22 cellular contexts compared by ENCODE assay signal in the genomic region with DNA sequence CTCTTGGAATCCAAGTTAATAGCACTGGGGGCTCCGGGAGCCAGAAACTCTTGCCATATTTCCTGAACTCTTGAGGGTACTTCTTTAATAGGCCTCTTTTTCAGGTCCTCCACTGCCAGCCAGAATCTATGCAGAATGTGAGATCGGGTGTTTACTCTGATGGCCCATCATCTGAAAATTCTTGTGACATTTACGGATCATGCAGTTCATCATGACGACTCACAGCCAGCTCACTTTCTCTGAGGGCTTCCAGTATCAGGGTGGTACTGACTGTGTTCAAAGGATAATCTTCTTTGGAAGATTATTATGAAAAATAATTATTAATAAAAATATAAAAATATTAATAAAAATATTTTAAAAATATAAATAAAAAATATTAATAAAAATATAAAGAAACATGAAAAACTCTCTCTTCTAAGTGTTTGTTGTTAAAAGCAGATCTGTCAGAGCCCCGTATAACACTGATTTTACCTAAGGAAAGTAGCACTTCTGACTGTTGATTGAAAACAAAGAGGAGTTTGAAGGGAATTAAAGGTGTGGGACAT.
"Had no signal": no experiment of that assay in that cellular context is flagged by ENCODE, and none has a peak within 500 bp of the region (broad histone marks: within the 10 kb centered on the region; RNA-seq: fewer than 3 reads in every experiment).

No MANE protein-coding gene starts in this region.

- H3K9me3 Mint-ChIP-seq: dendritic cell treated with granulocyte-macrophage colony-stimulating factor and Interleukin-4, amounts not matched to agents 40 ng/mL and 50 ng/mL, for 4 days had no signal

- H3K9me3 ChIP-seq: ascending aorta, breast epithelium, esophagus muscularis mucosa, left ventricle myocardium inferior, thyroid gland had no signal

- H3K27ac ChIP-seq: ascending aorta, breast epithelium, esophagus muscularis mucosa, left ventricle myocardium inferior, thyroid gland, VCaP had no signal

- DNase-seq: activated CD4-positive, alpha-beta T cell treated with anti-CD3 and anti-CD28 coated beads for 1 hour; activated CD8-positive, alpha-beta memory T cell treated with anti-CD3 and anti-CD28 coated beads for 24 hours; activated CD8-positive, alpha-beta memory T cell treated with anti-CD3 and anti-CD28 coated beads, Interleukin-2, amount 50 U/mL, for 48 hours; activated effector memory CD4-positive, alpha-beta T cell treated with anti-CD3 and anti-CD28 coated beads, Interleukin-2, amount 50 U/mL, for 16 hours; activated naive CD4-positive, alpha-beta T cell treated with anti-CD3 and anti-CD28 coated beads, Interleukin-2, amount 50 U/mL, for 16 hours; activated T-cell treated with anti-CD3 and anti-CD28 coated beads, Interleukin-2, amount 50 U/mL, for 48 hours; cerebellar nuclear complex; effector CD8-positive, alpha-beta T cell; head of caudate nucleus; kidney; left ventricle myocardium inferior; mammary epithelial cell; occipital lobe; retina; stimulated activated CD4-positive, alpha-beta T cell treated with anti-CD3 and anti-CD28 coated beads, Interleukin-2, amount 100 ng/mL, for 24 hours; stimulated activated naive CD4-positive, alpha-beta T cell treated with Interleukin-2 at 50 U/mL for 16 hours; thyroid gland had no signal

- H3K27ac Mint-ChIP-seq: dendritic cell treated with granulocyte-macrophage colony-stimulating factor and Interleukin-4, amounts not matched to agents 40 ng/mL and 50 ng/mL, for 4 days had no signal

- H3K4me1 ChIP-seq: ascending aorta, breast epithelium, esophagus muscularis mucosa, left ventricle myocardium inferior, thyroid gland had no signal

- H3K27me3 ChIP-seq: ascending aorta, breast epithelium, esophagus muscularis mucosa, thyroid gland had no signal

- H3K27me3 Mint-ChIP-seq: dendritic cell treated with granulocyte-macrophage colony-stimulating factor and Interleukin-4, amounts not matched to agents 40 ng/mL and 50 ng/mL, for 4 days had no signal

- H3K4me3 ChIP-seq: ascending aorta, breast epithelium, esophagus muscularis mucosa, left ventricle myocardium inferior, thyroid gland had no signal

- H3K4me3 Mint-ChIP-seq: dendritic cell treated with granulocyte-macrophage colony-stimulating factor and Interleukin-4, amounts not matched to agents 40 ng/mL and 50 ng/mL, for 4 days had no signal

- H3K36me3 ChIP-seq: ascending aorta, breast epithelium, esophagus muscularis mucosa, left ventricle myocardium inferior, thyroid gland had no signal
